8 cellular contexts compared by ENCODE assay signal in genomic region chr1:155012052-155012546, GRCh38. TPM values are rescaled to one million over a fixed set of nuclear protein-coding genes. Genes with fewer than 3 reads are reported as not detected.
DNase-seq lines count a peak whose midpoint lies in the region; ATAC-seq, FAIRE-seq and TF ChIP-seq lines count a peak whose summit lies in the region.

No MANE protein-coding gene starts in this region.

- H2BK5ac ChIP-seq in H1 (ENCODE audit: low read depth, low read length) = peak overlapping the region; percentile 87

- H2BK120ac ChIP-seq in H1 (replicated peaks; ENCODE audit: low read depth, low read length) = peak overlapping the region; percentile 7

- H3K79me1 ChIP-seq in H1 (ENCODE audit: low read depth, low read length) = peaks cover 10% of the 10 kb centered on the region

- TF ChIP-seq CTCF in H1 (IDR thresholded peaks at IDR 0.05; ENCODE audit: control extremely low read depth in 1 of 3, insufficient read depth in 1 of 3, low read depth in 1 of 3, low read length in 3 of 3) (no peak; a peak in 1 of 4 replicates), PC-9 (conservative IDR thresholded peaks at IDR 0.05) (no peak)

- H3K4me1 ChIP-seq in H1 (replicated peaks in 1 of 4; ENCODE audit: control insufficient read depth in 3 of 4, insufficient read depth in 4 of 4, low read length in 3 of 4) = peaks cover 8 to 48% (median 39%) of the 10 kb centered on the region in 4 experiments
- H3K4me1 ChIP-seq in PC-9 (replicated peaks; ENCODE audit: insufficient read depth) = peaks cover 8% of the 10 kb centered on the region

- peak; percentile 96 for FAIRE-seq in H1 (lab: Jason Lieb, UNC)

- H4K8ac ChIP-seq in H1 (ENCODE audit: extremely low read depth, insufficient read depth, low read length) = peak overlapping the region; percentile 15; the same call in 1 of the 2 replicates

- H3K4me2 ChIP-seq in H1 (ENCODE audit: insufficient read depth in 1 of 2, low read depth in 2 of 2, low read length in 2 of 2) (peak overlapping the region; percentile 50 to 61; a peak in 3 of 4 replicates), PC-9 (no peak overlapping the region)

- H3K18ac ChIP-seq in H1 (ENCODE audit: extremely low read depth, low read length) = peak overlapping the region; percentile 87

- POLR2A ChIA-PET in H1 (lab: Charles Lee; ENCODE audit: partially characterized antibody) (interaction anchor here (0.6 to 14.8 kb wide), 10 partner anchors 7 to 69 kb away, joined by 3 to 128 read pairs (median 6); partner anchors contain the start of genes CKS1B, FLAD1, LENEP and SHC1), PC-9 (lab: Charles Lee; ENCODE audit: unreplicated experiment) (interaction anchor here (0.5 kb wide), 1 partner anchor 56 kb away, joined by 8 read pairs; the partner anchor contains the start of gene PBXIP1)

- H3K36me3 Mint-ChIP-seq in activated T-cell treated with anti-CD3 and anti-CD28 coated beads, Interleukin-2, amount 50 U/mL, for 4 hours (ENCODE audit: insufficient read depth) = no peaks in the 10 kb centered on the region

- ATAC-seq in activated T-cell treated with anti-CD3 and anti-CD28 coated beads, Interleukin-2, amount 50 U/mL, for 4 hours = no peak
- no peak for ATAC-seq in GM18520 (IDR thresholded peaks at IDR 0.05; ENCODE audit: unreplicated experiment)
- ATAC-seq in HG03139 (IDR thresholded peaks at IDR 0.05; ENCODE audit: unreplicated experiment) = no peak

- H3K27me3 ChIP-seq in H1 (replicated peaks in 1 of 4; ENCODE audit: control insufficient read depth in 3 of 4, extremely low read depth in 1 of 4, insufficient read depth in 3 of 4, low read length in 3 of 4) (no peaks in the 10 kb centered on the region), PC-9 (ENCODE audit: insufficient read depth, low read depth) (no peaks in the 10 kb centered on the region)

- peak overlapping the region in 1 of 4 experiments; percentile 38; a peak in 1 of 8 replicates for H3K4me3 ChIP-seq in H1 (ENCODE audit: extremely low read depth in 1 of 4, insufficient read depth in 2 of 4, low read depth in 3 of 4, low read length in 4 of 4)
- no peak overlapping the region for H3K4me3 ChIP-seq in PC-9

- no peak for DNase-seq in activated T-cell treated with anti-CD3 and anti-CD28 coated beads, Interleukin-2, amount 50 U/mL, for 4 hours
- no peak for DNase-seq in activated T-cell treated with anti-CD3 and anti-CD28 coated beads for 4 hours
- DNase-seq in RPMI7951 (ENCODE audit: low read depth) = peak; percentile 58
- DNase-seq in H1 (ENCODE audit: low read depth in 1 of 2, low spot score in 2 of 2) = peak; percentile 80 to 88
- DNase-seq in midbrain (lab: John Stamatoyannopoulos, UW) = peak; percentile 84
- DNase-seq in PC-9 = no peak

- H3K9me3 ChIP-seq in H1 (ENCODE audit: insufficient read depth in 2 of 2, low read depth in 1 of 2, low read length in 1 of 2) = no peaks in the 10 kb centered on the region
- H3K9me3 ChIP-seq in PC-9 (ENCODE audit: insufficient read depth, low read depth) = no peaks in the 10 kb centered on the region

- no peak overlapping the region for H2AFZ ChIP-seq in H1 (ENCODE audit: low read length)
- H2AFZ ChIP-seq in PC-9 = no peak overlapping the region

- H2BK20ac ChIP-seq in H1 (ENCODE audit: low read length) = no peak overlapping the region

- H3K4me1 Mint-ChIP-seq in activated T-cell treated with anti-CD3 and anti-CD28 coated beads, Interleukin-2, amount 50 U/mL, for 4 hours (ENCODE audit: low read depth) = peaks cover 75% of the 10 kb centered on the region

- H2AK5ac ChIP-seq in H1 (ENCODE audit: low read depth, low read length) = no peak overlapping the region

- no peak overlapping the region for H3K23ac ChIP-seq in H1 (ENCODE audit: insufficient read length)

- H3K9me3 Mint-ChIP-seq in activated T-cell treated with anti-CD3 and anti-CD28 coated beads, Interleukin-2, amount 50 U/mL, for 4 hours = no peaks in the 10 kb centered on the region

- H2BK15ac ChIP-seq in H1 (ENCODE audit: low read length) = peak overlapping the region; percentile 83; the same call in 1 of the 2 replicates

- H3K9me2 ChIP-seq in PC-9 (ENCODE audit: insufficient read depth) = no peaks in the 10 kb centered on the region

- H4K20me1 ChIP-seq in H1 (replicated peaks in 1 of 2; ENCODE audit: control insufficient read depth in 1 of 2, insufficient read depth in 2 of 2, low read length in 2 of 2) (peaks cover 0 to 6% of the 10 kb centered on the region in 2 experiments), PC-9 (ENCODE audit: insufficient read depth) (peaks cover 36% of the 10 kb centered on the region)

- H3F3A ChIP-seq in PC-9 (ENCODE audit: insufficient read depth, low read depth) = peaks cover 37% of the 10 kb centered on the region

- H3K14ac ChIP-seq in H1 (ENCODE audit: insufficient read length) = no peak overlapping the region

- peaks cover 0 to 27% of the 10 kb centered on the region in 2 experiments; a peak in 3 of 4 replicates for H3K79me2 ChIP-seq in H1 (ENCODE audit: control insufficient read depth in 1 of 2, insufficient read depth in 2 of 2, low read length in 2 of 2)
- H3K79me2 ChIP-seq in PC-9 (ENCODE audit: low read depth) = peaks cover 21% of the 10 kb centered on the region

- intact Hi-C loops in PC-9 (cut with micrococcal nuclease; ENCODE audit: unreplicated experiment) = no loop called here

- peak overlapping the region; percentile 10 for H3K4ac ChIP-seq in H1 (replicated peaks; ENCODE audit: insufficient read length, low read depth, low read length)

- no peak overlapping the region for H3K56ac ChIP-seq in H1 (replicated peaks; ENCODE audit: insufficient read length, low read depth, low read length)

- no peak; a peak in 1 of 3 replicates for TF ChIP-seq POLR2A in H1 (IDR thresholded peaks at IDR 0.05; ENCODE audit: control extremely low read depth in 1 of 2, low read depth in 2 of 2, low read length in 2 of 2)

- H3K36me3 ChIP-seq in H1 (ENCODE audit: control insufficient read depth in 2 of 4, insufficient read depth in 4 of 4, low read length in 3 of 4) = peaks cover 0 to 29% (median 13%) of the 10 kb centered on the region in 4 experiments; a peak in 4 of 8 replicates
- no peaks in the 10 kb centered on the region for H3K36me3 ChIP-seq in PC-9 (ENCODE audit: low read depth)

- TF ChIP-seq EP300 in H1 (IDR thresholded peaks at IDR 0.05; ENCODE audit: borderline replicate concordance in 1 of 2, low read depth in 2 of 2, low read length in 2 of 2) = no peak

- CTCF ChIA-PET in H1 (lab: Charles Lee; ENCODE audit: partially characterized antibody) (interaction anchor here (1.1 to 18.6 kb wide), 4 partner anchors 14 to 49 kb away, joined by 3 to 354 read pairs (median 134); partner anchors contain the start of genes ADAM15, CKS1B, LENEP and ZBTB7B), PC-9 (lab: Charles Lee) (no interaction called here)

- H2BK12ac ChIP-seq in H1 (ENCODE audit: low read depth, low read length) = peak overlapping the region; percentile 94; the same call in 1 of the 2 replicates

- H3K9ac ChIP-seq in H1 (replicated peaks in 1 of 4; ENCODE audit: extremely low read depth in 1 of 4, low read depth in 3 of 4, low read length in 3 of 4) = no peak overlapping the region

- 16% methylated on average over 5 of the region's 9 CpGs; no CpG with 5 or more reads in 1 of the 2 experiments for WGBS in H1 (ENCODE audit: extremely low coverage in 1 of 2, insufficient coverage in 1 of 2, insufficient read length in 1 of 2, insufficient replicate concordance in 2 of 2, low coverage in 1 of 2, low lambda C conversion rate in 2 of 2, missing lambda C conversion rate in 1 of 2), 2 experiments

- no TSS peak for BruUV-seq in PC-9 (replicated peaks; lab: Mats Ljungman, UMichigan)

- H4K5ac ChIP-seq in H1 (ENCODE audit: insufficient read length, low read depth, low read length) = peak overlapping the region; percentile 53

- no peak overlapping the region for H3K27ac ChIP-seq in H1 (ENCODE audit: low read depth, low read length)
- H3K27ac ChIP-seq in PC-9 = no peak overlapping the region

- no peak for TF ChIP-seq RAD21 in H1 (IDR thresholded peaks at IDR 0.05 in 1 of 2, conservative IDR thresholded peaks at IDR 0.05 in 1 of 2; ENCODE audit: low read depth in 2 of 2, low read length in 2 of 2)

- H3K4me3 Mint-ChIP-seq in activated T-cell treated with anti-CD3 and anti-CD28 coated beads, Interleukin-2, amount 50 U/mL, for 4 hours = peak overlapping the region; percentile 51

- H3K23me2 ChIP-seq in H1 (ENCODE audit: low read depth, low read length) = no peaks in the 10 kb centered on the region; the same call in 1 of the 2 replicates

- peak overlapping the region; percentile 36 for H4K91ac ChIP-seq in H1 (replicated peaks; ENCODE audit: insufficient read length, low read length)

- H3K27me3 Mint-ChIP-seq in activated T-cell treated with anti-CD3 and anti-CD28 coated beads, Interleukin-2, amount 50 U/mL, for 4 hours (ENCODE audit: low read depth) = no peaks in the 10 kb centered on the region

RNA-seq across cellular contexts. Expression of gene ZBTB7B, which starts 9.5 kb away (rescaled TPM):
- total RNA-seq in activated T-cell treated with anti-CD3 and anti-CD28 coated beads, Interleukin-2, amount 50 U/mL, for 4 hours = 10 to 100 TPM; 40.6 to 76.0 (median 52.2) TPM
- total RNA-seq in RPMI7951 (2014; rRNA removed; shearing (Covaris generic)) = 4.9 and 6.9 TPM in 2 replicates
- 22.1 and 24.5 TPM in 2 replicates for total RNA-seq in H1 (2021; fragmentation: NEBNext Ultra II Directional; extraction: Animal tissue kit (Norgen Biotek cat#: 25700))
- polyA plus RNA-seq in H1 (2011; rRNA removed) = 36.9 and 38.3 TPM in 2 replicates
- polyA plus RNA-seq in H1 (2011; cell fraction: cytosol; rRNA removed) = 28.7 TPM
- polyA plus RNA-seq in H1 (2011; cell fraction: nucleus; rRNA removed) = 38.2 TPM
- polyA plus RNA-seq in H1 (2012, experiment 1 of 2) = 11.5 to 24.0 TPM (median 20.2 TPM) in 4 replicates
- 15.2 TPM for polyA plus RNA-seq in H1 (2012, experiment 2 of 2)
- polyA plus RNA-seq in H1 (2013, experiment 1 of 2) = 8.9 TPM
- polyA plus RNA-seq in H1 (2013, experiment 2 of 2) = 9.4 TPM
- polyA minus RNA-seq in H1 (2011; rRNA and poly(A)+ RNA removed) = 16.1 and 19.4 TPM in 2 replicates
- polyA minus RNA-seq in H1 (2011; cell fraction: cytosol; rRNA and poly(A)+ RNA removed) = 22.2 TPM
- polyA minus RNA-seq in H1 (2011; cell fraction: nucleus; rRNA and poly(A)+ RNA removed) = 19.9 TPM
- total RNA-seq in PC-9 (2021) = 38.6 and 44.1 TPM in 2 replicates

RNA-seq across cellular contexts. Expression of gene LENEP, which starts 18.7 kb away (rescaled TPM):
- total RNA-seq in activated T-cell treated with anti-CD3 and anti-CD28 coated beads, Interleukin-2, amount 50 U/mL, for 4 hours = under 1 TPM in 2 of 3 donors, not detected in 1; 0.40 to 0.50 TPM
- 1.7 TPM in 1 of 2 replicates, not detected in the other for total RNA-seq in RPMI7951 (2014; rRNA removed; shearing (Covaris generic))
- 1.2 and 1.3 TPM in 2 replicates for total RNA-seq in H1 (2021; fragmentation: NEBNext Ultra II Directional; extraction: Animal tissue kit (Norgen Biotek cat#: 25700))
- polyA plus RNA-seq in H1 (2011; rRNA removed) = 1.1 TPM in 1 of 2 replicates, not detected in the other
- polyA plus RNA-seq in H1 (2011; cell fraction: cytosol; rRNA removed) = 0.23 TPM
- 1.5 TPM for polyA plus RNA-seq in H1 (2011; cell fraction: nucleus; rRNA removed)
- polyA plus RNA-seq in H1 (2012, experiment 1 of 2) = 0.32 TPM in 1 of 4 replicates, not detected in the others
- polyA plus RNA-seq in H1 (2012, experiment 2 of 2) = not detected
- 0.61 TPM for polyA plus RNA-seq in H1 (2013, experiment 1 of 2)
- not detected for polyA plus RNA-seq in H1 (2013, experiment 2 of 2)
- 6.1 and 8.4 TPM in 2 replicates for polyA minus RNA-seq in H1 (2011; rRNA and poly(A)+ RNA removed)
- not detected for polyA minus RNA-seq in H1 (2011; cell fraction: cytosol; rRNA and poly(A)+ RNA removed)
- polyA minus RNA-seq in H1 (2011; cell fraction: nucleus; rRNA and poly(A)+ RNA removed) = 15.3 TPM
- 1.2 and 1.3 TPM in 2 replicates for total RNA-seq in PC-9 (2021)

RNA-seq across cellular contexts. Expression of gene DCST2, which starts 21.5 kb away (rescaled TPM):
- total RNA-seq in activated T-cell treated with anti-CD3 and anti-CD28 coated beads, Interleukin-2, amount 50 U/mL, for 4 hours = under 1 TPM in 1 of 3 donors, not detected in 2; 0.08 TPM
- total RNA-seq in RPMI7951 (2014; rRNA removed; shearing (Covaris generic)) = not detected in 2 replicates
- 0.43 TPM in 1 of 2 replicates, not detected in the other for total RNA-seq in H1 (2021; fragmentation: NEBNext Ultra II Directional; extraction: Animal tissue kit (Norgen Biotek cat#: 25700))
- 1.7 and 2.1 TPM in 2 replicates for polyA plus RNA-seq in H1 (2011; rRNA removed)
- 1.9 TPM for polyA plus RNA-seq in H1 (2011; cell fraction: cytosol; rRNA removed)
- polyA plus RNA-seq in H1 (2011; cell fraction: nucleus; rRNA removed) = 10.2 TPM
- polyA plus RNA-seq in H1 (2012, experiment 1 of 2) = 0.26 to 1.0 TPM (median 0.74 TPM) in 4 replicates
- 0.13 TPM for polyA plus RNA-seq in H1 (2012, experiment 2 of 2)
- 0.53 TPM for polyA plus RNA-seq in H1 (2013, experiment 1 of 2)
- polyA plus RNA-seq in H1 (2013, experiment 2 of 2) = 0.26 TPM
- 0.07 and 1.6 TPM in 2 replicates for polyA minus RNA-seq in H1 (2011; rRNA and poly(A)+ RNA removed)
- polyA minus RNA-seq in H1 (2011; cell fraction: cytosol; rRNA and poly(A)+ RNA removed) = not detected
- polyA minus RNA-seq in H1 (2011; cell fraction: nucleus; rRNA and poly(A)+ RNA removed) = 0.30 TPM
- 4.4 and 4.7 TPM in 2 replicates for total RNA-seq in PC-9 (2021)

RNA-seq across cellular contexts. Expression of gene DCST1, which starts 21.5 kb away (rescaled TPM):
- not detected for total RNA-seq in activated T-cell treated with anti-CD3 and anti-CD28 coated beads, Interleukin-2, amount 50 U/mL, for 4 hours
- not detected in 2 replicates for total RNA-seq in RPMI7951 (2014; rRNA removed; shearing (Covaris generic))
- not detected in 2 replicates for total RNA-seq in H1 (2021; fragmentation: NEBNext Ultra II Directional; extraction: Animal tissue kit (Norgen Biotek cat#: 25700))
- 0.03 TPM in 1 of 2 replicates, not detected in the other for polyA plus RNA-seq in H1 (2011; rRNA removed)
- polyA plus RNA-seq in H1 (2011; cell fraction: cytosol; rRNA removed) = not detected
- 0.24 TPM for polyA plus RNA-seq in H1 (2011; cell fraction: nucleus; rRNA removed)
- 0.08 TPM in 1 of 4 replicates, not detected in the others for polyA plus RNA-seq in H1 (2012, experiment 1 of 2)
- not detected for polyA plus RNA-seq in H1 (2012, experiment 2 of 2)
- polyA plus RNA-seq in H1 (2013, experiment 1 of 2) = 0.06 TPM
- not detected for polyA plus RNA-seq in H1 (2013, experiment 2 of 2)
- polyA minus RNA-seq in H1 (2011; rRNA and poly(A)+ RNA removed) = not detected in 2 replicates
- not detected for polyA minus RNA-seq in H1 (2011; cell fraction: cytosol; rRNA and poly(A)+ RNA removed)
- not detected for polyA minus RNA-seq in H1 (2011; cell fraction: nucleus; rRNA and poly(A)+ RNA removed)
- total RNA-seq in PC-9 (2021) = 0.22 and 0.43 TPM in 2 replicates

RNA-seq across cellular contexts. Expression of gene FLAD1, which starts 29.0 kb away (rescaled TPM):
- 100 to 1,000 TPM; 108 to 109 (median 108) TPM for total RNA-seq in activated T-cell treated with anti-CD3 and anti-CD28 coated beads, Interleukin-2, amount 50 U/mL, for 4 hours
- 22.5 and 26.0 TPM in 2 replicates for total RNA-seq in RPMI7951 (2014; rRNA removed; shearing (Covaris generic))
- total RNA-seq in H1 (2021; fragmentation: NEBNext Ultra II Directional; extraction: Animal tissue kit (Norgen Biotek cat#: 25700)) = 97.4 and 104 TPM in 2 replicates
- polyA plus RNA-seq in H1 (2011; rRNA removed) = 143 and 189 TPM in 2 replicates
- 152 TPM for polyA plus RNA-seq in H1 (2011; cell fraction: cytosol; rRNA removed)
- 250 TPM for polyA plus RNA-seq in H1 (2011; cell fraction: nucleus; rRNA removed)
- 116 to 134 TPM (median 122 TPM) in 4 replicates for polyA plus RNA-seq in H1 (2012, experiment 1 of 2)
- 127 TPM for polyA plus RNA-seq in H1 (2012, experiment 2 of 2)
- 95.1 TPM for polyA plus RNA-seq in H1 (2013, experiment 1 of 2)
- polyA plus RNA-seq in H1 (2013, experiment 2 of 2) = 95.5 TPM
- 149 and 177 TPM in 2 replicates for polyA minus RNA-seq in H1 (2011; rRNA and poly(A)+ RNA removed)
- 69.5 TPM for polyA minus RNA-seq in H1 (2011; cell fraction: cytosol; rRNA and poly(A)+ RNA removed)
- polyA minus RNA-seq in H1 (2011; cell fraction: nucleus; rRNA and poly(A)+ RNA removed) = 81.1 TPM
- total RNA-seq in PC-9 (2021) = 47.9 and 54.2 TPM in 2 replicates

Comparison
In these comparisons a context has a peak if more than half of its experiments do, and no peak if none do; other contexts are left out.
1. DNase-seq: peak in RPMI7951 (single experiment), H1 (2 of 2) and midbrain (single experiment); none in activated T-cell treated with anti-CD3 and anti-CD28 coated beads, Interleukin-2, amount 50 U/mL, for 4 hours (single experiment), activated T-cell treated with anti-CD3 and anti-CD28 coated beads for 4 hours (single experiment) and PC-9 (0 of 2).